ENCODE assay signal across 8 cellular contexts in the genomic region with DNA sequence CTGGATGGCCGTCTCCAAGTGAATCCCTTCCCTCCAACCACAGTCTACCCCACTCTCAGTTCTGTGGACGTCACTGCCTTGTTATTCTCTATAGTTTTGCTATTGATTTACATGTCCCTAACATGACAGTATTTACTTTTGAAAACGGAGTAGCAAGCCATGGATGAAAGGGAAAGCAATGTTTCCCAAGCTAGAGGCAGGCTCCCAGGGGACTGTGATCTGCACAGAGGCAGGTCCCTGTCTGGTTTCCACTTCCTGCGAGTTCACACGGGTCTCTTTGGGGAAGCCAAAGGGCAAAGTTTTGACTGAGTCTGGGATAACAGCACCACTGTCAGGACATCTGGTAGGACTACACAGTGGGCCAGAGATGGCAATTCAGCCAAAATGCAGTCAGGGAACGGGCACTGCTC. TPM values are rescaled to one million over a fixed set of nuclear protein-coding genes. Genes with fewer than 3 reads are reported as not detected.
DNase-seq lines count a peak whose midpoint lies in the region; ATAC-seq and TF ChIP-seq lines count a peak whose summit lies in the region.

No MANE protein-coding gene starts in this region.

- H3K4me1 ChIP-seq in heart left ventricle, result peaks cover 0 to 10% (median 0%) of the 10 kb centered on the region in 12 donors
- no peaks in the 10 kb centered on the region for H3K4me1 ChIP-seq in ovary (ENCODE audit: insufficient read depth)

- TF ChIP-seq CTCF in heart left ventricle (IDR thresholded peaks at IDR 0.05) (peak in 6 of 12 donors; percentile 15 to 47 (median 22)), ovary (IDR thresholded peaks at IDR 0.05) (no peak)

- TF ChIP-seq EP300 in ovary (IDR thresholded peaks at IDR 0.05), result no peak

- ATAC-seq in GM21360 (IDR thresholded peaks at IDR 0.05; ENCODE audit: unreplicated experiment), result peak; percentile 87
- ATAC-seq in HG03469 (IDR thresholded peaks at IDR 0.05; ENCODE audit: unreplicated experiment), result peak; percentile 86
- peak; percentile 51 to 80 (median 68) for ATAC-seq in heart left ventricle
- no peak for ATAC-seq in GM21526 (IDR thresholded peaks at IDR 0.05; ENCODE audit: low FRiP score, unreplicated experiment)

- H3K27me3 ChIP-seq in heart left ventricle (no peaks in the 10 kb centered on the region), ovary (no peaks in the 10 kb centered on the region)

- H3K4me3 ChIP-seq in heart left ventricle (peak overlapping the region in 8 of 12 donors; percentile 11 to 39 (median 25)), ovary (no peak overlapping the region)

- H3K36me3 ChIP-seq in heart left ventricle (no peaks in the 10 kb centered on the region), ovary (no peaks in the 10 kb centered on the region)

- H3K9me3 ChIP-seq in heart left ventricle (no peaks in the 10 kb centered on the region), ovary (no peaks in the 10 kb centered on the region)

- WGBS in heart left ventricle, 4 donors, result 43 to 55% (median 46%) methylated on average over 6 of the region's 6 CpGs
- 47 to 63% (median 51%) methylated on average over 6 of the region's 6 CpGs for WGBS in ovary, 3 donors

- DNase-seq in GF-D8 (lab: John Stamatoyannopoulos, UW), result peak; percentile 38
- DNase-seq in heart left ventricle, result peak in 4 of 5 donors; percentile 62 to 76 (median 70)
- DNase-seq in UCSD-AML1 (lab: John Stamatoyannopoulos, UW; ENCODE audit: unreplicated experiment), result no peak
- no peak for DNase-seq in ovary
- no peak for DNase-seq in inferior parietal cortex (ENCODE audit: extremely low spot score)

- intact Hi-C loops in heart left ventricle (cut with DNase I) (no loop called here), ovary (cut with DNase I) (no loop called here)

- TF ChIP-seq POLR2A in heart left ventricle (IDR thresholded peaks at IDR 0.05), result no peak
- no peak for TF ChIP-seq POLR2A in ovary (IDR thresholded peaks at IDR 0.05)

- H3K27ac ChIP-seq in heart left ventricle, result peak overlapping the region in 7 of 12 donors; percentile 2 to 62 (median 42)
- no peak overlapping the region for H3K27ac ChIP-seq in ovary

RNA-seq across cellular contexts. Expression of gene C9orf153, which starts 12.7 kb away (rescaled TPM):
- under 1 TPM in 5 of 9 donors, not detected in 4; 0.21 to 0.72 (median 0.42) TPM for total RNA-seq in heart left ventricle
- under 1 TPM; 0.14 to 0.50 TPM for polyA plus RNA-seq in heart left ventricle
- total RNA-seq in ovary, result under 1 TPM in 5 of 7 donors, not detected in 2; 0.12 to 0.68 (median 0.32) TPM
- polyA plus RNA-seq in ovary, result under 1 TPM; 0.06 to 0.37 TPM

RNA-seq across cellular contexts. Expression of gene ISCA1, which starts 35.6 kb away (rescaled TPM):
- total RNA-seq in heart left ventricle, result 100 to 1,000 TPM in 1 of 9 donors, 10 to 100 TPM in 8; 47.1 to 104 (median 72.6) TPM
- polyA plus RNA-seq in heart left ventricle, result 10 to 100 TPM; 39.2 to 64.7 TPM
- 10 to 100 TPM; 22.5 to 35.4 (median 31.7) TPM for total RNA-seq in ovary
- polyA plus RNA-seq in ovary, result 10 to 100 TPM; 36.8 to 48.6 TPM

Comparison
In these comparisons a context has a peak if more than half of its experiments do, and no peak if none do; other contexts are left out.
1. DNase-seq: peak in GF-D8 (single experiment) and heart left ventricle (4 of 5); none in UCSD-AML1 (single experiment), ovary (0 of 5) and inferior parietal cortex (single experiment).
2. H3K27ac ChIP-seq: peak in heart left ventricle (7 of 12); none in ovary (0 of 2).